ENCODE assay signal across 20 cellular contexts in genomic region chr11:121066623-121067022, GRCh38.
"Had no signal": no experiment of that assay in that cellular context is flagged by ENCODE, and none has a peak within 500 bp of the region (broad histone marks: within the 10 kb centered on the region; RNA-seq: fewer than 3 reads in every experiment).

No MANE protein-coding gene starts in this region.

- DNase-seq: activated CD4-positive, alpha-beta memory T cell treated with anti-CD3 and anti-CD28 coated beads, Interleukin-2, amount 10 ng/mL, durations not matched to agents 7 days and 5 days; activated CD4-positive, alpha-beta T cell treated with anti-CD3 and anti-CD28 coated beads for 36 hours; activated CD4-positive, alpha-beta T cell treated with anti-CD3 and anti-CD28 coated beads, Interleukin-2, amount 50 U/mL, for 1 hour; activated gamma-delta T cell treated with Interleukin-2 at 50 U/mL for 16 hours; activated naive CD4-positive, alpha-beta T cell treated with anti-CD3 and anti-CD28 coated beads, Interleukin-2, amount 50 U/mL, for 16 hours; activated naive CD8-positive, alpha-beta T cell treated with anti-CD3 and anti-CD28 coated beads, Interleukin-2, amount 10 ng/mL, durations not matched to agents 7 days and 5 days; activated T-cell treated with anti-CD3 and anti-CD28 coated beads, Interleukin-2, amount 50 U/mL, for 72 hours; adrenal gland; aorta; central memory CD4-positive, alpha-beta T cell; Karpas-422; MM.1S; NCI-H524; SIG-M5; T-cell; T-helper 2 cell; T1000; WERI-Rb-1 had no signal

- H3K36me3 ChIP-seq: adrenal gland, breast epithelium had no signal

- H3K4me1 ChIP-seq: breast epithelium had no signal

- H3K9me3 ChIP-seq: adrenal gland, breast epithelium had no signal

- H3K27ac ChIP-seq: adrenal gland, breast epithelium, SK-N-MC, WERI-Rb-1 had no signal

- H3K27me3 ChIP-seq: adrenal gland, breast epithelium had no signal

- H3K4me3 ChIP-seq: adrenal gland, breast epithelium, SK-N-MC had no signal

- ATAC-seq: activated CD4-positive, alpha-beta T cell treated with anti-CD3 and anti-CD28 coated beads for 36 hours; activated T-cell treated with anti-CD3 and anti-CD28 coated beads, Interleukin-2, amount 50 U/mL, for 72 hours; T-cell had no signal
